In genomic region chr13:103130681-103131210, GRCh38 we compare ENCODE assay signal across 14 cellular contexts.
DNase-seq lines count a peak whose midpoint lies in the region; ATAC-seq and TF ChIP-seq lines count a peak whose summit lies in the region.
"Had no signal": no experiment of that assay in that cellular context is flagged by ENCODE, and none has a peak within 500 bp of the region (broad histone marks: within the 10 kb centered on the region; RNA-seq: fewer than 3 reads in every experiment).

No MANE protein-coding gene starts in this region.

- no peak overlapping the region for H3K27ac ChIP-seq in GM23338 (ENCODE audit: low read depth)
- H3K27ac ChIP-seq: GM23248, right atrium auricular region had no signal

- H2AFZ ChIP-seq in GM23338: peak overlapping the region; percentile 45; the same call in 1 of the 2 replicates
- H2AFZ ChIP-seq: GM23248 had no signal

- H4K20me1 ChIP-seq in GM23338 (replicated peaks; ENCODE audit: insufficient read depth): no peaks in the 10 kb centered on the region

- DNase-seq in GM23338 (ENCODE audit: low spot score): no peak
- peak; percentile 34 for DNase-seq in kidney epithelial cell (ENCODE audit: low read depth)
- no peak for DNase-seq in NCI-H524 (lab: John Stamatoyannopoulos, UW)
- no peak for DNase-seq in H4 (ENCODE audit: low spot score)
- DNase-seq in activated T-cell treated with anti-CD3 and anti-CD28 coated beads, Interleukin-2, amount 50 U/mL, for 48 hours: no peak
- no peak for DNase-seq in SW 1271 (lab: John Stamatoyannopoulos, UW)
- DNase-seq: activated CD4-positive, alpha-beta T cell treated with anti-CD3 and anti-CD28 coated beads, Interleukin-2, amount 10 ng/mL, durations not matched to agents 7 days and 5 days; COR-L47; GM23248; kidney glomerular epithelial cell; NCI-H1048 had no signal

- H3K4me3 Mint-ChIP-seq in GM23338: no peak overlapping the region
- H3K4me3 Mint-ChIP-seq: activated CD4-positive, alpha-beta T cell treated with anti-CD3 and anti-CD28 coated beads, Interleukin-2, amount 10 ng/mL, durations not matched to agents 7 days and 5 days had no signal

- no peaks in the 10 kb centered on the region for H3F3A ChIP-seq in GM23338 (replicated peaks; ENCODE audit: low read depth)

- no peak overlapping the region for H3K27ac Mint-ChIP-seq in GM23338
- H3K27ac Mint-ChIP-seq: activated CD4-positive, alpha-beta T cell treated with anti-CD3 and anti-CD28 coated beads, Interleukin-2, amount 10 ng/mL, durations not matched to agents 7 days and 5 days had no signal

- H3K36me3 ChIP-seq in GM23338 (ENCODE audit: insufficient read depth): no peaks in the 10 kb centered on the region
- H3K36me3 ChIP-seq in kidney epithelial cell (ENCODE audit: control insufficient read depth, insufficient read depth, low read length): no peaks in the 10 kb centered on the region
- H3K36me3 ChIP-seq: right atrium auricular region had no signal

- 0 out of 3 replicates have a peak, but pooled peaks cover 5% of the 10 kb centered on the region for H3K9me3 Mint-ChIP-seq in GM23338
- H3K9me3 Mint-ChIP-seq: activated CD4-positive, alpha-beta T cell treated with anti-CD3 and anti-CD28 coated beads, Interleukin-2, amount 10 ng/mL, durations not matched to agents 7 days and 5 days had no signal

- ATAC-seq in GM18868 (IDR thresholded peaks at IDR 0.05; ENCODE audit: unreplicated experiment) (peak; percentile 63), GM23338 (no peak), HG03442 (IDR thresholded peaks at IDR 0.05; ENCODE audit: unreplicated experiment) (peak; percentile 57)

- no peak overlapping the region for H3K4me2 ChIP-seq in GM23338

- H3K9me2 ChIP-seq in GM23338 (ENCODE audit: insufficient read depth): no peaks in the 10 kb centered on the region

- H3K4me1 ChIP-seq in GM23338 (ENCODE audit: insufficient read depth): no peaks in the 10 kb centered on the region
- H3K4me1 ChIP-seq: right atrium auricular region had no signal

- H3K4me3 ChIP-seq in GM23338 (no peak overlapping the region), kidney epithelial cell (ENCODE audit: low read depth, low read length) (no peak overlapping the region)
- H3K4me3 ChIP-seq: GM23248, right atrium auricular region had no signal

- H3K36me3 Mint-ChIP-seq in GM23338 (ENCODE audit: low read depth): no peaks in the 10 kb centered on the region

- H3K27me3 Mint-ChIP-seq in GM23338 (ENCODE audit: insufficient read depth, low read depth, poor library complexity): peaks cover 6% of the 10 kb centered on the region
- H3K27me3 Mint-ChIP-seq: activated CD4-positive, alpha-beta T cell treated with anti-CD3 and anti-CD28 coated beads, Interleukin-2, amount 10 ng/mL, durations not matched to agents 7 days and 5 days had no signal

- H3K4me1 Mint-ChIP-seq in GM23338: no peaks in the 10 kb centered on the region; the same call in 2 of the 3 replicates
- H3K4me1 Mint-ChIP-seq: activated CD4-positive, alpha-beta T cell treated with anti-CD3 and anti-CD28 coated beads, Interleukin-2, amount 10 ng/mL, durations not matched to agents 7 days and 5 days had no signal

- no peaks in the 10 kb centered on the region for H3K27me3 ChIP-seq in GM23338 (ENCODE audit: insufficient read depth)
- H3K27me3 ChIP-seq in kidney epithelial cell (ENCODE audit: control insufficient read depth, insufficient read depth, low read length): no peaks in the 10 kb centered on the region
- H3K27me3 ChIP-seq: right atrium auricular region had no signal

- TF ChIP-seq CTCF in GM23338 (conservative IDR thresholded peaks at IDR 0.05; ENCODE audit: low read depth in 2 of 2) (no peak), kidney epithelial cell (IDR thresholded peaks at IDR 0.05; ENCODE audit: insufficient read depth, low read length, poor library complexity, severe bottlenecking) (no peak)

- no peaks in the 10 kb centered on the region for H3K79me2 ChIP-seq in GM23338 (replicated peaks; ENCODE audit: insufficient read depth)

TF ChIP-seq in GM23338, 12 proteins besides CTCF, POLR2A, EP300 and RAD21 (continues in another document):
- TF ChIP-seq ZNF462 (CRISPR knock-in tag; IDR thresholded peaks at IDR 0.05): no peak
- no peak for TF ChIP-seq ETS1 (IDR thresholded peaks at IDR 0.05)
- TF ChIP-seq EZH2 (IDR thresholded peaks at IDR 0.05; ENCODE audit: low read depth, unreplicated experiment): no peak
- no peak for TF ChIP-seq ZNF331 (CRISPR knock-in tag; IDR thresholded peaks at IDR 0.05; ENCODE audit: low read depth)
